Comparison of ENCODE assay signal across 8 cellular contexts in the genomic region with DNA sequence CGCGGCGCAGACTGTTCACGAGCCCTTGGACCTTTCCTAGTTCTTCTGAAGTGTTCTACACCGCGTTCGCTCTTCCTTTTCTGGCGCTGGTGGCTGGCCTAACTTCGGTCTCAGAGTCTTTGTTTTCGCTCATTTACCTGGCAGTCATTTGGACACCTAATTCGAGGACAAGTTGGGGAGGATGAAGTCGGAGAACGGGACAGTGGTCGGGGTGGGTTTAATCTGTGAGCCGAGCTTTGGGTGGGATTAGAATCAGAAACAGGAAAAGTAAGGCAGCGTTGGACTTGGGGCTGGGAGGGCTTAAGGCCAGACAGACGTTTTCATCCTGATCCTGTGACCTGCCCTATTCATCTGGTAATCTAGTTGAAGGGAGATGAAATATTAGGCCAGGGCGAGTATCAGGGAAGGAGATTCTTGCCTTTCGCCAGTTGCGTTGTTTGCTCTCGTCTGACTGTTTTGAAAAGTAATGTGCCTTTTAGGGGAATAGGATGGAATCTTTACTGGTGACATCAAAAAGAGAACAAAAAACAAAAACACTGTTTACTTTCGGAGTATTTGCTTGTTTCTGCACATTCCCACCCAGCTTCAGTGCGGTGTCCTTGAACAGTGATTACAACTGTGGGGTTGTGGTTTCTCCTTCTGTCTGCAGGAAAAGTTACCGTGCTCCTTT. TPM values are rescaled to one million over a fixed set of nuclear protein-coding genes. Genes with fewer than 3 reads are reported as not detected.
DNase-seq lines count a peak whose midpoint lies in the region; ATAC-seq, FAIRE-seq and TF ChIP-seq lines count a peak whose summit lies in the region.

No MANE protein-coding gene starts in this region.

- no peaks in the 10 kb centered on the region for H3F3A ChIP-seq in PC-9 (ENCODE audit: insufficient read depth, low read depth)

- H3K4me3 ChIP-seq in A549 (peak overlapping the region; percentile 93), PC-9 (peak overlapping the region; percentile 90), muscle layer of colon (ENCODE audit: low read depth in 1 of 2, low read length in 2 of 2) (peak overlapping the region; percentile 86 to 89)

- ATAC-seq in A549: no peak
- ATAC-seq in effector memory CD8-positive, alpha-beta T cell (replicated peaks): no peak
- ATAC-seq in GM21360 (IDR thresholded peaks at IDR 0.05; ENCODE audit: unreplicated experiment): no peak
- no peak for ATAC-seq in GM18517 (IDR thresholded peaks at IDR 0.05; ENCODE audit: unreplicated experiment)

- no peaks in the 10 kb centered on the region for H3K9me2 ChIP-seq in PC-9 (ENCODE audit: insufficient read depth)

- peak overlapping the region; percentile 92 for H3K9ac ChIP-seq in muscle layer of colon (ENCODE audit: low read length)

- no peak for FAIRE-seq in A549 (lab: Jason Lieb, UNC)

- H3K9me3 Mint-ChIP-seq in effector memory CD8-positive, alpha-beta T cell: no peaks in the 10 kb centered on the region

- intact Hi-C loops in PC-9 (cut with micrococcal nuclease; ENCODE audit: unreplicated experiment): loop anchor here (1.0 to 10.0 kb wide), 4 partner anchors 721 to 1794 kb away; no protein-coding TSS in a partner anchor

- H3K27ac Mint-ChIP-seq in effector memory CD8-positive, alpha-beta T cell: peak overlapping the region; percentile 93 to 95

- peak overlapping the region; percentile 94 to 98 for H3K27ac ChIP-seq in A549
- H3K27ac ChIP-seq in PC-9: peak overlapping the region; percentile 64
- peak overlapping the region; percentile 93 for H3K27ac ChIP-seq in muscle layer of colon (ENCODE audit: low read depth, low read length)

- H3K4me3 Mint-ChIP-seq in effector memory CD8-positive, alpha-beta T cell: peak overlapping the region; percentile 91 to 94

- no peak for TF ChIP-seq RAD21 in A549 (conservative IDR thresholded peaks at IDR 0.05 in 1 of 2, IDR thresholded peaks at IDR 0.05 in 1 of 2)

- TF ChIP-seq CTCF in A549 (IDR thresholded peaks at IDR 0.05) (no peak), PC-9 (conservative IDR thresholded peaks at IDR 0.05) (no peak)

- peak overlapping the region; percentile 93 for H2AFZ ChIP-seq in PC-9

- no peaks in the 10 kb centered on the region for H4K20me1 ChIP-seq in PC-9 (ENCODE audit: insufficient read depth)

- H3K27me3 Mint-ChIP-seq in effector memory CD8-positive, alpha-beta T cell: no peaks in the 10 kb centered on the region

- H3K4me2 ChIP-seq in A549: peak overlapping the region; percentile 85
- peak overlapping the region; percentile 94 for H3K4me2 ChIP-seq in PC-9

- H3K4me1 ChIP-seq in A549: peaks cover 24% of the 10 kb centered on the region
- H3K4me1 ChIP-seq in PC-9 (replicated peaks; ENCODE audit: insufficient read depth): peaks cover 37% of the 10 kb centered on the region
- peaks cover 33% of the 10 kb centered on the region for H3K4me1 ChIP-seq in muscle layer of colon (ENCODE audit: insufficient read depth, low read length)

- TSS peak; percentile 53 for BruUV-seq in PC-9 (replicated peaks; lab: Mats Ljungman, UMichigan)

- H3K36me3 ChIP-seq in PC-9 (ENCODE audit: low read depth) (no peaks in the 10 kb centered on the region), muscle layer of colon (ENCODE audit: insufficient read depth, low read length) (no peaks in the 10 kb centered on the region)

- no peak for TF ChIP-seq EP300 in A549 (IDR thresholded peaks at IDR 0.05)

- DNase-seq in A549 (ENCODE audit: low read depth in 1 of 2, low spot score in 1 of 2): peak; percentile 13 to 23
- no peak for DNase-seq in PC-9
- DNase-seq in effector memory CD8-positive, alpha-beta T cell: no peak
- DNase-seq in stimulated activated CD4-positive, alpha-beta T cell treated with anti-CD3 and anti-CD28 coated beads, Interleukin-2, amount 100 ng/mL, for 24 hours: no peak

- peaks cover 25 to 33% of the 10 kb centered on the region in 2 donors for H3K4me1 Mint-ChIP-seq in effector memory CD8-positive, alpha-beta T cell (ENCODE audit: low read depth in 2 of 2)

- CTCF ChIA-PET in A549 (lab: Yijun Ruan, JAX): interaction anchor here (0.9 to 1.7 kb wide), 5 partner anchors 12 to 88 kb away, joined by 3 to 4 read pairs (median 3); no protein-coding TSS in a partner anchor
- CTCF ChIA-PET in PC-9 (lab: Charles Lee): no interaction called here

- 7% methylated on average over 24 of the region's 24 CpGs for WGBS in A549 (ENCODE audit: missing lambda C conversion rate)

- peaks cover 57% of the 10 kb centered on the region for H3K79me2 ChIP-seq in PC-9 (ENCODE audit: low read depth)

- H3K9me3 ChIP-seq in A549: no peaks in the 10 kb centered on the region
- H3K9me3 ChIP-seq in PC-9 (ENCODE audit: insufficient read depth, low read depth): no peaks in the 10 kb centered on the region
- H3K9me3 ChIP-seq in muscle layer of colon (ENCODE audit: low read length): no peaks in the 10 kb centered on the region

- no peak for TF ChIP-seq POLR2A in A549 (IDR thresholded peaks at IDR 0.05; ENCODE audit: low read length)
- TF ChIP-seq POLR2A in GM10847 (IDR thresholded peaks at IDR 0.05; ENCODE audit: extremely low read depth, insufficient read length): peak; percentile 21

- H3K36me3 Mint-ChIP-seq in effector memory CD8-positive, alpha-beta T cell (ENCODE audit: insufficient read depth): peaks cover 23% of the 10 kb centered on the region

- POLR2A ChIA-PET in A549 (lab: Yijun Ruan, JAX) (interaction anchor here (2.0 kb wide), 1 partner anchor 89 kb away, joined by 6 read pairs; no protein-coding TSS in a partner anchor), PC-9 (lab: Charles Lee; ENCODE audit: unreplicated experiment) (interaction anchor here (0.7 kb wide), 1 partner anchor 15 kb away, joined by 6 read pairs; no protein-coding TSS in a partner anchor)

- H3K27me3 ChIP-seq in PC-9 (ENCODE audit: insufficient read depth, low read depth) (no peaks in the 10 kb centered on the region), muscle layer of colon (ENCODE audit: control insufficient read depth in 1 of 2, insufficient read depth in 2 of 2, low read length in 2 of 2) (no peaks in the 10 kb centered on the region)

TF ChIP-seq in A549, 52 proteins besides CTCF, POLR2A, EP300 and RAD21:
- TF ChIP-seq NR3C1 (IDR thresholded peaks at IDR 0.05): no peak
- TF ChIP-seq HDAC2 (IDR thresholded peaks at IDR 0.05): 0 out of 2 replicates have a peak, but pooled peaks have one; percentile 9
- no peak for TF ChIP-seq RCOR1 (IDR thresholded peaks at IDR 0.05; ENCODE audit: low read depth, low read length)
- TF ChIP-seq SREBF2 (IDR thresholded peaks at IDR 0.05): no peak

RNA-seq across cellular contexts. Expression of a gene that starts 1.9 kb away (rescaled TPM):
- 9.8 and 11.9 TPM in 2 replicates for polyA plus RNA-seq in A549 (2011; rRNA removed)
- polyA plus RNA-seq in A549 (2012; cell fraction: cytosol; rRNA removed): 5.2 and 8.5 TPM in 2 replicates
- polyA plus RNA-seq in A549 (2012; cell fraction: nucleus; rRNA removed): 4.3 and 11.7 TPM in 2 replicates
- 5.2 to 5.7 TPM (median 5.4 TPM) in 3 replicates for polyA plus RNA-seq in A549 (2017; fragmentation: RNase III; extraction: RNeasy Plus Mini Kit Qiagen cat#74134 plus additional on column Dnase treatment)
- 11.3 and 11.5 TPM in 2 replicates for polyA minus RNA-seq in A549 (2011; rRNA and poly(A)+ RNA removed)
- total RNA-seq in PC-9 (2021): 18.7 and 23.6 TPM in 2 replicates

Comparison
In these comparisons a context has a peak if more than half of its experiments do, and no peak if none do; other contexts are left out.
1. DNase-seq: peak in A549 (2 of 2); none in PC-9 (0 of 2), effector memory CD8-positive, alpha-beta T cell (0 of 3) and stimulated activated CD4-positive, alpha-beta T cell treated with anti-CD3 and anti-CD28 coated beads, Interleukin-2, amount 100 ng/mL, for 24 hours (0 of 2).
2. Peak in every context shown above with its lines, with median percentiles within 50 percentile points of each other: H3K27ac ChIP-seq and H3K4me3 ChIP-seq.